Comparison of ENCODE assay signal across 21 cellular contexts in the genomic region with DNA sequence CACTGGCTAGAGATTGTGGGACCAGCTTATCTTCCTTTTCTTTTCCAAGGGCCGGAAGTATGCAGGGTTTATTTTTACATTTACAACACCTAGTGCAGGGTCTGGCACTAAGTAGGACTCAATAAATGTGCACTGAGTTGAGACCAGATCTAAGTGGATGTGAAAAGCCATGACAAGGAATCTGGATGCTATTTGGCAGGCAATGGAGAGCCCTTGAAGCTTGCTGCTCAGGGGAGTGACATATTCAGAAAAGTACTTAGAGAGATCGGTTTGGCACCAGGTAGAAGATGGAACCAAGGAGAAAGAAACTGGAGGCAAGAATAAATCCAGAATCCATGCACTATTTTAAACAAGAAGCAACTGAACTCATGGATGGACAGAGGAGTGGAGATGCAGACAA.
"Had no signal": no experiment of that assay in that cellular context is flagged by ENCODE, and none has a peak within 500 bp of the region (broad histone marks: within the 10 kb centered on the region; RNA-seq: fewer than 3 reads in every experiment).

No MANE protein-coding gene starts in this region.

- H3K27me3 ChIP-seq: esophagus muscularis mucosa, hepatocyte, neutrophil, ovary, right atrium auricular region, upper lobe of left lung had no signal

- DNase-seq: activated CD4-positive, alpha-beta T cell treated with anti-CD3 and anti-CD28 coated beads for 4 hours; activated naive CD4-positive, alpha-beta T cell treated with Interleukin-2 at 50 U/mL for 16 hours; activated T-cell treated with anti-CD3 and anti-CD28 coated beads, Interleukin-2, amount 50 U/mL, for 4 hours; central memory CD4-positive, alpha-beta T cell; effector memory CD4-positive, alpha-beta T cell; stimulated activated CD4-positive, alpha-beta T cell treated with anti-CD3 and anti-CD28 coated beads, Interleukin-4, amount 100 ng/mL, for 24 hours; stimulated activated naive CD4-positive, alpha-beta T cell treated with Interleukin-2 at 50 U/mL for 16 hours had no signal

- H3K27ac Mint-ChIP-seq: activated naive CD8-positive, alpha-beta T cell treated with anti-CD3 and anti-CD28 coated beads for 36 hours; activated T-helper 2 cell treated with anti-CD3 and anti-CD28 coated beads, Interferon-gamma antibody, Interleukin-2, Interleukin-4, amounts not matched to agents 10 μg/mL and 5 μg/mL and 100 μg/mL, durations not matched to agents 14 hours and 24 hours and 36 hours; natural killer cell treated with Interleukin-12 subunit alpha and Interleukin-12 subunit beta and Interleukin-15 and Interleukin-18, amount 100 ng/mL, for 72 hours; WTC11 had no signal

- H2AFZ ChIP-seq: hepatocyte had no signal

- H3K36me3 ChIP-seq: esophagus muscularis mucosa, neutrophil, ovary, right atrium auricular region, thoracic aorta, upper lobe of left lung had no signal

- H3K4me3 Mint-ChIP-seq: activated naive CD8-positive, alpha-beta T cell treated with anti-CD3 and anti-CD28 coated beads for 36 hours; activated T-cell treated with anti-CD3 and anti-CD28 coated beads, Interleukin-2, amount 50 U/mL, for 4 hours; natural killer cell treated with Interleukin-12 subunit alpha and Interleukin-12 subunit beta and Interleukin-15 and Interleukin-18, amount 100 ng/mL, for 72 hours; WTC11 had no signal

- H3K79me2 ChIP-seq: hepatocyte had no signal

- H3K4me2 ChIP-seq: hepatocyte had no signal

- H3K4me3 ChIP-seq: esophagus muscularis mucosa, hepatocyte, ovary, psoas muscle, right atrium auricular region, thoracic aorta had no signal

- FAIRE-seq: astrocyte, frontal cortex had no signal

- ATAC-seq: activated T-cell treated with anti-CD3 and anti-CD28 coated beads, Interleukin-2, amount 50 U/mL, for 4 hours had no signal

- H3K27ac ChIP-seq: esophagus muscularis mucosa, hepatocyte, neutrophil, ovary, psoas muscle, right atrium auricular region, thoracic aorta, upper lobe of left lung had no signal

- H3K9me3 ChIP-seq: esophagus muscularis mucosa, neutrophil, ovary, psoas muscle, right atrium auricular region, thoracic aorta, upper lobe of left lung had no signal

- H3K36me3 Mint-ChIP-seq: activated naive CD8-positive, alpha-beta T cell treated with anti-CD3 and anti-CD28 coated beads for 36 hours; natural killer cell treated with Interleukin-12 subunit alpha and Interleukin-12 subunit beta and Interleukin-15 and Interleukin-18, amount 100 ng/mL, for 72 hours; WTC11 had no signal

- H3K9me3 Mint-ChIP-seq: activated naive CD8-positive, alpha-beta T cell treated with anti-CD3 and anti-CD28 coated beads for 36 hours; activated T-cell treated with anti-CD3 and anti-CD28 coated beads, Interleukin-2, amount 50 U/mL, for 4 hours; activated T-helper 2 cell treated with anti-CD3 and anti-CD28 coated beads, Interferon-gamma antibody, Interleukin-2, Interleukin-4, amounts not matched to agents 10 μg/mL and 5 μg/mL and 100 μg/mL, durations not matched to agents 14 hours and 24 hours and 36 hours; WTC11 had no signal
